Comparison of ENCODE assay signal across 25 cellular contexts in genomic region chr6:34015576-34015975, GRCh38.
DNase-seq lines count a peak whose midpoint lies in the region; ATAC-seq and TF ChIP-seq lines count a peak whose summit lies in the region.
"Had no signal": no experiment of that assay in that cellular context is flagged by ENCODE, and none has a peak within 500 bp of the region (broad histone marks: within the 10 kb centered on the region; RNA-seq: fewer than 3 reads in every experiment).

No MANE protein-coding gene starts in this region.

- H3K36me3 ChIP-seq in H7 (replicated peaks; ENCODE audit: control insufficient read depth, insufficient read depth, low read length), result no peaks in the 10 kb centered on the region
- H3K36me3 ChIP-seq: HAP-1, prostate gland, SJCRH30, WERI-Rb-1 had no signal

- peak overlapping the region in 4 of 5 experiments; percentile 3 to 86 (median 52) for H3K27ac Mint-ChIP-seq in brain
- H3K27ac Mint-ChIP-seq: stimulated activated effector memory CD8-positive, alpha-beta T cell treated with anti-CD3 and anti-CD28 coated beads, Interleukin-12 subunit alpha, Interleukin-12 subunit beta, amount 100 ng/mL, for 72 hours; T-helper 17 cell had no signal

- H3K4me3 ChIP-seq in H7 (ENCODE audit: insufficient read depth, low read depth, low read length) (no peak overlapping the region), lower leg skin (ENCODE audit: low read depth, poor library complexity, severe bottlenecking) (no peak overlapping the region)
- H3K4me3 ChIP-seq: HAP-1, PC-9, prostate gland, SJCRH30 had no signal

- TF ChIP-seq CTCF in brain (conservative IDR thresholded peaks at IDR 0.05), result no peak
- TF ChIP-seq CTCF in lower leg skin (IDR thresholded peaks at IDR 0.05), result no peak

- 61 to 66% methylated on average over 6 of the region's 6 CpGs for WGBS in lower leg skin, 2 donors

- H3K27me3 Mint-ChIP-seq in brain, result peaks cover 3% of the 10 kb centered on the region

- H3K4me1 Mint-ChIP-seq in brain, result peaks cover 37% of the 10 kb centered on the region
- H3K4me1 Mint-ChIP-seq: central memory CD8-positive, alpha-beta T cell; stimulated activated effector memory CD8-positive, alpha-beta T cell treated with anti-CD3 and anti-CD28 coated beads, Interleukin-12 subunit alpha, Interleukin-12 subunit beta, amount 100 ng/mL, for 72 hours; T-helper 17 cell had no signal

- H3K36me3 Mint-ChIP-seq in brain, result no peaks in the 10 kb centered on the region
- H3K36me3 Mint-ChIP-seq: stimulated activated effector memory CD8-positive, alpha-beta T cell treated with anti-CD3 and anti-CD28 coated beads, Interleukin-12 subunit alpha, Interleukin-12 subunit beta, amount 100 ng/mL, for 72 hours had no signal

- peaks cover 12% of the 10 kb centered on the region for H3K27me3 ChIP-seq in H7 (ENCODE audit: control insufficient read depth, insufficient read depth, low read length)
- H3K27me3 ChIP-seq: SJCRH30 had no signal

- intact Hi-C loops in lower leg skin (cut with DNase I; ENCODE audit: low total_unique reads), result no loop called here

- ATAC-seq in GM21717 (IDR thresholded peaks at IDR 0.05; ENCODE audit: unreplicated experiment), result no peak
- ATAC-seq: left colon; stimulated activated effector memory CD8-positive, alpha-beta T cell treated with anti-CD3 and anti-CD28 coated beads, Interleukin-12 subunit alpha, Interleukin-12 subunit beta, amount 100 ng/mL, for 72 hours; T-helper 17 cell had no signal

- peak; percentile 38 for DNase-seq in AG20443 (ENCODE audit: low spot score)
- DNase-seq in H7, result peak; percentile 87
- DNase-seq in left kidney (ENCODE audit: low read depth, low spot score), result peak; percentile 75
- no peak for DNase-seq in lower leg skin (ENCODE audit: low spot score in 2 of 2)
- no peak for DNase-seq in activated T-cell treated with anti-CD3 and anti-CD28 coated beads for 4 hours
- DNase-seq: activated CD8-positive, alpha-beta memory T cell treated with anti-CD3 and anti-CD28 coated beads, Interleukin-2, amount 50 U/mL, for 48 hours; activated gamma-delta T cell; DMS79 treated with DMSO at 0.1 percent for 48 hours; erythroblast; left colon; midbrain; NCI-H1048; NCI-H2029; NCI-H524 treated with DMSO at 0.1 percent for 48 hours; PC-9; SJCRH30; T-helper 17 cell; WERI-Rb-1 had no signal

- peak overlapping the region in 1 of 5 experiments; percentile 45 for H3K4me3 Mint-ChIP-seq in brain
- H3K4me3 Mint-ChIP-seq: central memory CD8-positive, alpha-beta T cell; neural crest cell; stimulated activated effector memory CD8-positive, alpha-beta T cell treated with anti-CD3 and anti-CD28 coated beads, Interleukin-12 subunit alpha, Interleukin-12 subunit beta, amount 100 ng/mL, for 72 hours; T-helper 17 cell had no signal

- no peak for TF ChIP-seq POLR2A in lower leg skin (IDR thresholded peaks at IDR 0.05)

- H3K9me3 Mint-ChIP-seq in brain, result peaks cover 0 to 3% (median 0%) of the 10 kb centered on the region in 5 experiments
- H3K9me3 Mint-ChIP-seq: central memory CD8-positive, alpha-beta T cell; stimulated activated effector memory CD8-positive, alpha-beta T cell treated with anti-CD3 and anti-CD28 coated beads, Interleukin-12 subunit alpha, Interleukin-12 subunit beta, amount 100 ng/mL, for 72 hours had no signal

Comparison
In these comparisons a context has a peak if more than half of its experiments do, and no peak if none do; other contexts are left out.
1. DNase-seq: peak in AG20443 (single experiment), H7 (single experiment) and left kidney (single experiment); none in lower leg skin (0 of 2) and activated T-cell treated with anti-CD3 and anti-CD28 coated beads for 4 hours (single experiment).